ENCODE assay signal across 1 cellular context in genomic region chr2:84516234-84516986, GRCh38.
TF ChIP-seq lines count a peak whose summit lies in the region.

Gene DNAH6, plus strand, starts transcription at chr2:84516498. Its CDS starts 1,329 bp downstream, at chr2:84517827.

TF ChIP-seq in HepG2, 621 proteins besides CTCF, POLR2A, EP300 and RAD21 (continued from another document):
- TF ChIP-seq, protein P1, sequence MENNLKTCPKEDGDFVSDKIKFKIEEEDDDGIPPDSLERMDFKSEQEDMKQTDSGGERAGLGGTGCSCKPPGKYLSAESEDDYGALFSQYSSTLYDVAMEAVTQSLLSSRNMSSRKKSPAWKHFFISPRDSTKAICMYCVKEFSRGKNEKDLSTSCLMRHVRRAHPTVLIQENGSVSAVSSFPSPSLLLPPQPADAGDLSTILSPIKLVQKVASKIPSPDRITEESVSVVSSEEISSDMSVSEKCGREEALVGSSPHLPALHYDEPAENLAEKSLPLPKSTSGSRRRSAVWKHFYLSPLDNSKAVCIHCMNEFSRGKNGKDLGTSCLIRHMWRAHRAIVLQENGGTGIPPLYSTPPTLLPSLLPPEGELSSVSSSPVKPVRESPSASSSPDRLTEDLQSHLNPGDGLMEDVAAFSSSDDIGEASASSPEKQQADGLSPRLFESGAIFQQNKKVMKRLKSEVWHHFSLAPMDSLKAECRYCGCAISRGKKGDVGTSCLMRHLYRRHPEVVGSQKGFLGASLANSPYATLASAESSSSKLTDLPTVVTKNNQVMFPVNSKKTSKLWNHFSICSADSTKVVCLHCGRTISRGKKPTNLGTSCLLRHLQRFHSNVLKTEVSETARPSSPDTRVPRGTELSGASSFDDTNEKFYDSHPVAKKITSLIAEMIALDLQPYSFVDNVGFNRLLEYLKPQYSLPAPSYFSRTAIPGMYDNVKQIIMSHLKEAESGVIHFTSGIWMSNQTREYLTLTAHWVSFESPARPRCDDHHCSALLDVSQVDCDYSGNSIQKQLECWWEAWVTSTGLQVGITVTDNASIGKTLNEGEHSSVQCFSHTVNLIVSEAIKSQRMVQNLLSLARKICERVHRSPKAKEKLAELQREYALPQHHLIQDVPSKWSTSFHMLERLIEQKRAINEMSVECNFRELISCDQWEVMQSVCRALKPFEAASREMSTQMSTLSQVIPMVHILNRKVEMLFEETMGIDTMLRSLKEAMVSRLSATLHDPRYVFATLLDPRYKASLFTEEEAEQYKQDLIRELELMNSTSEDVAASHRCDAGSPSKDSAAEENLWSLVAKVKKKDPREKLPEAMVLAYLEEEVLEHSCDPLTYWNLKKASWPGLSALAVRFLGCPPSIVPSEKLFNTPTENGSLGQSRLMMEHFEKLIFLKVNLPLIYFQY (CRISPR knock-in tag; IDR thresholded peaks at IDR 0.05; ENCODE audit: borderline replicate concordance) = no peak
- TF ChIP-seq BHLHE40 (IDR thresholded peaks at IDR 0.05; ENCODE audit: low read length) = no peak
- no peak for TF ChIP-seq PRDM10 (CRISPR knock-in tag; IDR thresholded peaks at IDR 0.05; ENCODE audit: low read depth)
- no peak for TF ChIP-seq SOX13 (IDR thresholded peaks at IDR 0.05)
- no peak for TF ChIP-seq SOX13 (CRISPR knock-in tag; conservative IDR thresholded peaks at IDR 0.05 in 1 of 2, IDR thresholded peaks at IDR 0.05 in 1 of 2)
- 0 out of 2 replicates have a peak, but pooled peaks have one; percentile 24 for TF ChIP-seq CREM (IDR thresholded peaks at IDR 0.05)
- no peak for TF ChIP-seq CREM (CRISPR knock-in tag; IDR thresholded peaks at IDR 0.05)
- TF ChIP-seq SIX1 (CRISPR knock-in tag; IDR thresholded peaks at IDR 0.05; ENCODE audit: borderline replicate concordance) = no peak
- TF ChIP-seq ZBTB14 (CRISPR knock-in tag; IDR thresholded peaks at IDR 0.05) = no peak
- TF ChIP-seq, protein P2, sequence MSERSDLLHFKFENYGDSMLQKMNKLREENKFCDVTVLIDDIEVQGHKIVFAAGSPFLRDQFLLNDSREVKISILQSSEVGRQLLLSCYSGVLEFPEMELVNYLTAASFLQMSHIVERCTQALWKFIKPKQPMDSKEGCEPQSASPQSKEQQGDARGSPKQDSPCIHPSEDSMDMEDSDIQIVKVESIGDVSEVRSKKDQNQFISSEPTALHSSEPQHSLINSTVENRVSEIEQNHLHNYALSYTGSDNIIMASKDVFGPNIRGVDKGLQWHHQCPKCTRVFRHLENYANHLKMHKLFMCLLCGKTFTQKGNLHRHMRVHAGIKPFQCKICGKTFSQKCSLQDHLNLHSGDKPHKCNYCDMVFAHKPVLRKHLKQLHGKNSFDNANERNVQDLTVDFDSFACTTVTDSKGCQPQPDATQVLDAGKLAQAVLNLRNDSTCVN (CRISPR knock-in tag; IDR thresholded peaks at IDR 0.05; ENCODE audit: borderline replicate concordance) = no peak
- peak; percentile 97 for TF ChIP-seq GZF1 (CRISPR knock-in tag; IDR thresholded peaks at IDR 0.05)
- TF ChIP-seq ATF7-NPFF (CRISPR knock-in tag; IDR thresholded peaks at IDR 0.05; ENCODE audit: low read depth) = no peak
TF ChIP-seq in HepG2: peak in this region for 27.
